Comparison of ENCODE assay signal across 29 cellular contexts in the genomic region with DNA sequence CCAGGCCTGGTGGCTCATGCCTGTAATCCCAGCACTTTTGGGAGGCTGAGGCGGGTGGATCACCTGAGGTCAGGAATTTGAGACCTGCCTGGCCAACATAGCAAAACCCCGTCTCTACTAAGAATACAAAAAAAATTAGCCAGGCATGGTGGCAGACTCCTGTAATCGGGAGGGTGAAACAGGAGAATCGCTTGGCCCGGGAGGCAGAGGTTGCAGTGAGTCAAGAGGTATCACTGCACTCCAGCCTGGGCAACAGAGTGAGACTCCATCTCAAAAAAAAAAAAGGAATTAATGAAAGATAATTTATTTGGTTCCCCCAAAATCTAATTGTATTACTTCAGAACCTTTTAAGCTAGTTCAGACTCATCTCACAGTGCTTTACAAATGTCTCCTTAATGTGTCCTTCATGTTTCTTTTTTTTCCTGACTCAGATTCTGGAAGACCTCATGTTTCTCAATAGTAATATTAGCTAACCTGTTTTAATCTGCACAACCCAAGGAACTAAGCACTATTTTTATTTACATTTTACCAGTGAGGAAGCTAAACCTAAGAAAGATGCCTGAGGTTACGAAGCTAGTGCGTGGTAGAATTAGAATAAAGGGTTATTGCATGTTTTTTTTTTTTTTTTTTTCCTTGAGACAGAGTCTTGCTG.
"Had no signal": no experiment of that assay in that cellular context is flagged by ENCODE, and none has a peak within 500 bp of the region (broad histone marks: within the 10 kb centered on the region; RNA-seq: fewer than 3 reads in every experiment).

No MANE protein-coding gene starts in this region.

- H3K4me3 Mint-ChIP-seq: immature natural killer cell; nephron; neural progenitor cell; stimulated activated effector memory CD8-positive, alpha-beta T cell treated with anti-CD3 and anti-CD28 coated beads, Interleukin-12 subunit alpha, Interleukin-12 subunit beta, amount 100 ng/mL, for 72 hours had no signal

- H3K4me1 ChIP-seq: neural progenitor cell had no signal

- H3K9me3 ChIP-seq: heart left ventricle, left lung, lower lobe of right lung, neutrophil, ovary, sigmoid colon, spleen, suprapubic skin, thoracic aorta, tibial artery, upper lobe of right lung had no signal

- H3K4me3 ChIP-seq: heart left ventricle, left lung, lower lobe of right lung, neural progenitor cell, ovary, sigmoid colon, spleen, suprapubic skin, thoracic aorta, tibial artery, upper lobe of right lung had no signal

- DNase-seq: heart left ventricle; hypothalamus; immature natural killer cell; kidney; left colon; left lung; lower lobe of right lung; mammary epithelial cell; mesenchymal stem cell; naive thymus-derived CD8-positive, alpha-beta T cell; occipital lobe; ovary; retina; right cardiac atrium; sigmoid colon; small intestine; spleen; stimulated activated CD4-positive, alpha-beta T cell treated with anti-CD3 and anti-CD28 coated beads, Interleukin-4, amount 100 ng/mL, for 24 hours; stimulated activated naive CD4-positive, alpha-beta T cell treated with Interleukin-2 at 50 U/mL for 16 hours; tibial artery; trophoblast cell; upper lobe of right lung had no signal

- H3K9me3 Mint-ChIP-seq: immature natural killer cell; naive thymus-derived CD8-positive, alpha-beta T cell; nephron; neural progenitor cell; stimulated activated effector memory CD8-positive, alpha-beta T cell treated with anti-CD3 and anti-CD28 coated beads, Interleukin-12 subunit alpha, Interleukin-12 subunit beta, amount 100 ng/mL, for 72 hours had no signal

- H3K27me3 ChIP-seq: heart left ventricle, left lung, neural progenitor cell, neutrophil, ovary, sigmoid colon, spleen, suprapubic skin, tibial artery, upper lobe of right lung had no signal

- H3K27me3 Mint-ChIP-seq: naive thymus-derived CD8-positive, alpha-beta T cell; progenitor cell of endocrine pancreas had no signal

- H3K4me1 Mint-ChIP-seq: nephron, neural progenitor cell had no signal

- H3K27ac ChIP-seq: heart left ventricle, left lung, lower lobe of right lung, neutrophil, ovary, sigmoid colon, spleen, suprapubic skin, thoracic aorta, tibial artery, upper lobe of right lung had no signal

- H3K27ac Mint-ChIP-seq: nephron; neural progenitor cell; progenitor cell of endocrine pancreas; stimulated activated effector memory CD8-positive, alpha-beta T cell treated with anti-CD3 and anti-CD28 coated beads, Interleukin-12 subunit alpha, Interleukin-12 subunit beta, amount 100 ng/mL, for 72 hours had no signal

- ATAC-seq: heart left ventricle; left colon; left lung; lower lobe of right lung; naive thymus-derived CD8-positive, alpha-beta T cell; right cardiac atrium; stimulated activated effector memory CD8-positive, alpha-beta T cell treated with anti-CD3 and anti-CD28 coated beads, Interleukin-12 subunit alpha, Interleukin-12 subunit beta, amount 100 ng/mL, for 72 hours; upper lobe of right lung had no signal

- H3K36me3 ChIP-seq: left lung, neural progenitor cell, ovary, suprapubic skin, thoracic aorta, tibial artery had no signal
